9 cellular contexts compared by ENCODE assay signal in the genomic region with DNA sequence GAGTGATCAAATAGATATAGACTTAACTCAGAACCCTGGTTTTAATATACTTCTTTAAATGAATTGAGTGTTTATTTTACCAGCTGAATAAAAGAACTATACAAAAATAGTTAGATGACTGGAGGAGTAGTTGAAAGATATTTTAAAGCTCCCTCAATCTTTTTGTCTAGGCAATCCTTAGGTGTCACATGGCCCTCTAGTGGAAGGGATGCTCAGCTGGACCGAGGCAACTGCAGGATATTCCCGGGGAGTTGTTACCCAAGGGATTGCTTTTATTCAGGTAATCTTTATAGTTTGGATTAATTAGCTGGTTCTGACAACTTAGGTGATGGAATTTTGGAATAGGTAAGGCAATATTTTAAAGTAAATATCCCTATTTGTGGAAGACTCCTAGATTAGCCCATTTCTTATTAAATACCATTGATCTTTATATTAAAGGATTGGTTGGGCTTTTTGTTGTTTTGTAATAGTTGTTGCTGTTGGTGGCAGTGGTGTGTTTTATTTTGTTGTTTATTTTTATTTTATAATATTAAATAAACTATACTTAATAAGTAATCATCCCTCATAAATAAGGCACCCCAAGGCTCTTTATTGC. TPM values are rescaled to one million over a fixed set of nuclear protein-coding genes. Genes with fewer than 3 reads are reported as not detected.
DNase-seq lines count a peak whose midpoint lies in the region; ATAC-seq and TF ChIP-seq lines count a peak whose summit lies in the region.
"Had no signal": no experiment of that assay in that cellular context is flagged by ENCODE, and none has a peak within 500 bp of the region (broad histone marks: within the 10 kb centered on the region; RNA-seq: fewer than 3 reads in every experiment).

No MANE protein-coding gene starts in this region.

- CTCF ChIA-PET in Caco-2 (lab: Charles Lee) = interaction anchor here (1.0 kb wide), 3 partner anchors 190 to 200 kb away, joined by 3 to 6 read pairs (median 4); no protein-coding TSS in a partner anchor

- H3K27ac ChIP-seq in VCaP = no peak overlapping the region
- no peak overlapping the region for H3K27ac ChIP-seq in iPS DF 6.9 (ENCODE audit: low read length)

- no peaks in the 10 kb centered on the region for H3K4me1 Mint-ChIP-seq in Caco-2 (ENCODE audit: low read depth, unreplicated experiment)
- no peaks in the 10 kb centered on the region for H3K4me1 Mint-ChIP-seq in natural killer cell treated with Interleukin-12 subunit alpha and Interleukin-12 subunit beta and Interleukin-15 and Interleukin-18, amount 100 ng/mL, for 72 hours (ENCODE audit: low read depth in 2 of 2)

- H3K9me3 ChIP-seq in Caco-2 = no peaks in the 10 kb centered on the region
- no peaks in the 10 kb centered on the region for H3K9me3 ChIP-seq in iPS DF 6.9 (ENCODE audit: control insufficient read depth, insufficient read depth, low read length)

- peak; percentile 63 to 76 for TF ChIP-seq CTCF in Caco-2 (IDR thresholded peaks at IDR 0.05; ENCODE audit: insufficient read depth in 1 of 2, low read depth in 1 of 2, low read length in 1 of 2, severe bottlenecking in 1 of 2, unreplicated experiment in 1 of 2)
- TF ChIP-seq CTCF in VCaP (conservative IDR thresholded peaks at IDR 0.05) = peak; percentile 91

- POLR2A ChIA-PET in Caco-2 (lab: Charles Lee) = no interaction called here

- no peak for ATAC-seq in HG03354 (IDR thresholded peaks at IDR 0.05; ENCODE audit: poor library complexity, severe bottlenecking, unreplicated experiment)
- no peak for ATAC-seq in natural killer cell treated with Interleukin-12 subunit alpha and Interleukin-12 subunit beta and Interleukin-15 and Interleukin-18, amount 100 ng/mL, for 72 hours

- H3K27ac Mint-ChIP-seq in Caco-2 (ENCODE audit: unreplicated experiment) = no peak overlapping the region
- H3K27ac Mint-ChIP-seq in natural killer cell treated with Interleukin-12 subunit alpha and Interleukin-12 subunit beta and Interleukin-15 and Interleukin-18, amount 100 ng/mL, for 72 hours = no peak overlapping the region

- H3K4me3 ChIP-seq in Caco-2 (ENCODE audit: low read depth, low read length) (no peak overlapping the region), iPS DF 6.9 (ENCODE audit: low read length) (no peak overlapping the region)

- no CpG with 5 or more reads among the region's 2 CpGs for WGBS in iPS DF 6.9 (ENCODE audit: insufficient coverage, insufficient read length)

- BruUV-seq in Caco-2 (replicated peaks; lab: Mats Ljungman, UMichigan) = no TSS peak

- no peaks in the 10 kb centered on the region for H3K27me3 Mint-ChIP-seq in Caco-2 (ENCODE audit: insufficient read depth, unreplicated experiment)
- H3K27me3 Mint-ChIP-seq in natural killer cell treated with Interleukin-12 subunit alpha and Interleukin-12 subunit beta and Interleukin-15 and Interleukin-18, amount 100 ng/mL, for 72 hours = no peaks in the 10 kb centered on the region

- H3K36me3 Mint-ChIP-seq in Caco-2 (ENCODE audit: insufficient read depth, unreplicated experiment) = no peaks in the 10 kb centered on the region
- H3K36me3 Mint-ChIP-seq in natural killer cell treated with Interleukin-12 subunit alpha and Interleukin-12 subunit beta and Interleukin-15 and Interleukin-18, amount 100 ng/mL, for 72 hours = no peaks in the 10 kb centered on the region

- H3K27me3 ChIP-seq in Caco-2 (replicated peaks; ENCODE audit: control insufficient read depth, insufficient read depth, low read length) = no peaks in the 10 kb centered on the region
- no peaks in the 10 kb centered on the region for H3K27me3 ChIP-seq in iPS DF 6.9 (ENCODE audit: control insufficient read depth, insufficient read depth, low read length)

- H3K36me3 ChIP-seq in Caco-2 (ENCODE audit: control insufficient read depth, insufficient read depth, low read length) = no peaks in the 10 kb centered on the region
- H3K36me3 ChIP-seq in iPS DF 6.9 (ENCODE audit: control insufficient read depth, insufficient read depth, low read length) = no peaks in the 10 kb centered on the region

- H3K9me3 Mint-ChIP-seq in Caco-2 (ENCODE audit: unreplicated experiment) = no peaks in the 10 kb centered on the region
- no peaks in the 10 kb centered on the region for H3K9me3 Mint-ChIP-seq in natural killer cell treated with Interleukin-12 subunit alpha and Interleukin-12 subunit beta and Interleukin-15 and Interleukin-18, amount 100 ng/mL, for 72 hours

- H3K4me3 Mint-ChIP-seq in Caco-2 (ENCODE audit: unreplicated experiment) = no peak overlapping the region
- no peak overlapping the region for H3K4me3 Mint-ChIP-seq in natural killer cell treated with Interleukin-12 subunit alpha and Interleukin-12 subunit beta and Interleukin-15 and Interleukin-18, amount 100 ng/mL, for 72 hours

- H3K4me1 ChIP-seq in Caco-2 (no peaks in the 10 kb centered on the region), iPS DF 6.9 (ENCODE audit: control insufficient read depth, insufficient read depth, low read length) (no peaks in the 10 kb centered on the region)

- intact Hi-C loops in Caco-2 (cut with micrococcal nuclease; ENCODE audit: unreplicated experiment) = loop anchor here (1.0 to 2.0 kb wide), 2 partner anchors 190 to 200 kb away; no protein-coding TSS in a partner anchor

- DNase-seq in Caco-2 (peak; percentile 52), HPDE6-E6E7 (ENCODE audit: extremely low spot score) (peak; percentile 45), iPS DF 6.9 (ENCODE audit: low read depth, low spot score) (peak; percentile 11), OCI-M2 (lab: John Stamatoyannopoulos, UW; ENCODE audit: unreplicated experiment) (no peak), putamen (ENCODE audit: low spot score) (no peak)
- DNase-seq in natural killer cell treated with Interleukin-12 subunit alpha and Interleukin-12 subunit beta and Interleukin-15 and Interleukin-18, amount 100 ng/mL, for 72 hours (ENCODE audit: low spot score) = no peak
- DNase-seq: left cardiac atrium had no signal

RNA-seq across cellular contexts. Expression of a gene that starts 57.1 kb away (rescaled TPM):
- total RNA-seq in Caco-2 (2022) = 31.1 and 32.2 TPM in 2 replicates
- 10 to 100 TPM; 39.9 to 49.7 TPM for total RNA-seq in natural killer cell treated with Interleukin-12 subunit alpha and Interleukin-12 subunit beta and Interleukin-15 and Interleukin-18, amount 100 ng/mL, for 72 hours

RNA-seq across cellular contexts. Expression of a gene that starts 57.8 kb away (rescaled TPM):
- total RNA-seq in Caco-2 (2022) = 22.2 and 27.9 TPM in 2 replicates
- under 1 TPM in 1 of 2 donors, not detected in 1; 0.33 TPM for total RNA-seq in natural killer cell treated with Interleukin-12 subunit alpha and Interleukin-12 subunit beta and Interleukin-15 and Interleukin-18, amount 100 ng/mL, for 72 hours

Comparison
In these comparisons a context has a peak if more than half of its experiments do, and no peak if none do; other contexts are left out.
1. DNase-seq: peak in Caco-2 (2 of 2), HPDE6-E6E7 (single experiment) and iPS DF 6.9 (single experiment); none in OCI-M2 (single experiment), putamen (single experiment) and natural killer cell treated with Interleukin-12 subunit alpha and Interleukin-12 subunit beta and Interleukin-15 and Interleukin-18, amount 100 ng/mL, for 72 hours (single experiment).
2. RNA of a gene that starts 57.8 kb away (total RNA-seq): 22.2 to 27.9 TPM in Caco-2; 0.33 TPM in natural killer cell treated with Interleukin-12 subunit alpha and Interleukin-12 subunit beta and Interleukin-15 and Interleukin-18, amount 100 ng/mL, for 72 hours; every median in the first group is over 10 times any median in the second.